ENCODE assay signal across 8 cellular contexts in the genomic region with DNA sequence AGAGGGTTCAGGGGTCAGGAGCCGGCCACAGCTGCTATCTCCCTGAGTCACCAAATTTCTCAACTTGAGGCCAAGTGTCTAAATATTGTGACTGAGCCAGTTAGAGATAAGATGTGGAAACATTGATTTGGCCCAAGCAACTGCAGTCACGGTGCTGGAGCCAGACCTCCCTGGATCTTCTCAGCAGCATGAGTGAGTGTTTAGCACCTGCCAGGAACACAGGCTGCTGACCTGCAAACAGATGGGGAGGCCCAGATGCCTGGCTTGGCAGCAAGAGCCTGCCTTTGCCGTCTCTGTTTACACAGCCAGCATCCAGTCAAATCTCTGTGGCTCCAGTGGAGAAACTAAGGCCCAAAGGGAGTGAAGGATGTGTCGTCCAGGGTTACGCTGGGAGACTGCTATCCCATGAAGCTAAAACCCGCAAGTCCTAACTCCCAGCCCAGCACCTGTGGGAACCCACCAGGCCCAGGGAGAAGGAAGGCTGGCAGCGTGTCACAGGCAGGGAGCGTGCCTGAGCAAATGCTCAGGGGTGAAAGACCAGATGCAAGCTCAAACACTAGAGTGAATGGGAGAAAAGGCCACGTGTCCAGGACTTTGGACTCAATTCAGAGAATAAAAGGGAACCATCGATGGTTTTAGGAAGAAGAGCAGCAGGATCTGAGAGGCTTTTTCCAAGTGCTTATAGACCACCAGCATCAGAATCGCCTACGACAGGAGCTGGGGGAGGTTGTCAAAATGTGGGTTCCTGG. TPM values are rescaled to one million over a fixed set of nuclear protein-coding genes. Genes with fewer than 3 reads are reported as not detected.
DNase-seq lines count a peak whose midpoint lies in the region; ATAC-seq, FAIRE-seq and TF ChIP-seq lines count a peak whose summit lies in the region.

No MANE protein-coding gene starts in this region.

- H2BK5ac ChIP-seq in mesenchymal stem cell (ENCODE audit: low read depth, low read length, poor library complexity, severe bottlenecking) = no peak overlapping the region

- H3K23ac ChIP-seq in mesenchymal stem cell (ENCODE audit: low read length in 2 of 2) = peak overlapping the region in 1 of 2 experiments; percentile 54

- no peak overlapping the region for H2BK15ac ChIP-seq in mesenchymal stem cell (ENCODE audit: low read depth, poor library complexity, severe bottlenecking)

- no peaks in the 10 kb centered on the region for H3K27me3 Mint-ChIP-seq in MCF 10A (ENCODE audit: insufficient read depth, unreplicated experiment)

- TF ChIP-seq POLR2A in GM12892 (IDR thresholded peaks at IDR 0.05; ENCODE audit: low read depth, low read length) = no peak

- peaks cover 13% of the 10 kb centered on the region for H3K4me1 ChIP-seq in mesenchymal stem cell (ENCODE audit: control insufficient read depth, insufficient read depth, low read depth, low read length)

- in situ Hi-C loops in GM13976 (cut with MboI; ENCODE audit: low sequenced_read_pairs, unreplicated experiment) = no loop called here

- H4K91ac ChIP-seq in mesenchymal stem cell (ENCODE audit: low read length) = no peak overlapping the region

- WGBS in mesenchymal stem cell = 76% methylated on average over 12 of the region's 12 CpGs

- no peak overlapping the region for H3K4ac ChIP-seq in mesenchymal stem cell (ENCODE audit: low read depth in 1 of 2, low read length in 2 of 2)

- no peaks in the 10 kb centered on the region for H3K27me3 ChIP-seq in mesenchymal stem cell (ENCODE audit: control insufficient read depth in 1 of 2, insufficient read depth in 1 of 2, low read length in 2 of 2)

- no peaks in the 10 kb centered on the region for H3K36me3 ChIP-seq in mesenchymal stem cell (ENCODE audit: control insufficient read depth in 1 of 2, insufficient read depth in 2 of 2, low read depth in 1 of 2, low read length in 2 of 2)

- H3K27ac ChIP-seq in mesenchymal stem cell (ENCODE audit: low read length, poor library complexity, severe bottlenecking) = no peak overlapping the region

- H2AK5ac ChIP-seq in mesenchymal stem cell (ENCODE audit: low read length, severe bottlenecking) = no peak overlapping the region

- no peak for FAIRE-seq in GM12892 (lab: Jason Lieb, UNC)

- H3K18ac ChIP-seq in mesenchymal stem cell (ENCODE audit: low read depth in 1 of 2, low read length in 2 of 2) = no peak overlapping the region

- H2AFZ ChIP-seq in mesenchymal stem cell (ENCODE audit: low read depth, low read length) = no peak overlapping the region

- POLR2A ChIA-PET in MCF 10A (lab: Yijun Ruan, JAX) = interaction anchor here (0.8 kb wide), 1 partner anchor 15 kb away, joined by 4 read pairs; no protein-coding TSS in a partner anchor

- no peak overlapping the region for H4K8ac ChIP-seq in mesenchymal stem cell (ENCODE audit: low read length)

- BruUV-seq in MCF 10A (replicated peaks; lab: Mats Ljungman, UMichigan) = no TSS peak

- peak overlapping the region; percentile 80 for H3K9ac ChIP-seq in mesenchymal stem cell (ENCODE audit: low read length)

- DNase-seq in DMS 273 treated with DMSO at 0.1 percent for 48 hours (lab: John Stamatoyannopoulos, UW) (peak; percentile 87), NCI-H2196 (lab: John Stamatoyannopoulos, UW; ENCODE audit: unreplicated experiment) (peak; percentile 84), MCF 10A (ENCODE audit: unreplicated experiment) (peak; percentile 39), mesenchymal stem cell (peak; percentile 29), GM13976 (ENCODE audit: low spot score) (no peak), GM12892 (ENCODE audit: insufficient read length) (no peak)
- DNase-seq in activated T-cell treated with anti-CD3 and anti-CD28 coated beads, Interleukin-2, amount 50 U/mL, for 1 hour = no peak

- intact Hi-C loops in MCF 10A (cut with micrococcal nuclease) = no loop called here

- no peak overlapping the region for H2BK120ac ChIP-seq in mesenchymal stem cell (ENCODE audit: low read depth, low read length)

- H3K27ac Mint-ChIP-seq in MCF 10A (ENCODE audit: low read depth, unreplicated experiment) = no peak overlapping the region

- peaks cover 18% of the 10 kb centered on the region for H3K4me1 Mint-ChIP-seq in MCF 10A (ENCODE audit: insufficient read depth, unreplicated experiment)

- H3K36me3 Mint-ChIP-seq in MCF 10A (ENCODE audit: insufficient read depth, unreplicated experiment) = no peaks in the 10 kb centered on the region

- CTCF ChIA-PET in MCF 10A (lab: Yijun Ruan, JAX) = interaction anchor here (0.8 to 2.4 kb wide), 4 partner anchors 25 to 51 kb away, joined by 3 to 9 read pairs (median 6); no protein-coding TSS in a partner anchor

- no peak overlapping the region for H3K4me2 ChIP-seq in mesenchymal stem cell (ENCODE audit: low read length, poor library complexity, severe bottlenecking)

- no peak for ATAC-seq in HG03135 (IDR thresholded peaks at IDR 0.05; ENCODE audit: unreplicated experiment)

- no peak overlapping the region for H3K4me3 ChIP-seq in mesenchymal stem cell (ENCODE audit: insufficient read depth in 1 of 2, low read depth in 1 of 2, low read length in 2 of 2)

- no peak overlapping the region for H3K14ac ChIP-seq in mesenchymal stem cell (ENCODE audit: low read length in 2 of 2)

- no peak overlapping the region for H2BK12ac ChIP-seq in mesenchymal stem cell (ENCODE audit: low read length in 2 of 2)

- H3K4me3 Mint-ChIP-seq in MCF 10A (ENCODE audit: unreplicated experiment) = no peak overlapping the region

- H3K79me1 ChIP-seq in mesenchymal stem cell (replicated peaks; ENCODE audit: low read length, poor library complexity, severe bottlenecking) = no peaks in the 10 kb centered on the region

- no peaks in the 10 kb centered on the region for H3K9me3 Mint-ChIP-seq in MCF 10A (ENCODE audit: unreplicated experiment)

- TF ChIP-seq CTCF in MCF 10A (IDR thresholded peaks at IDR 0.05; ENCODE audit: unreplicated experiment) (no peak), GM13976 (IDR thresholded peaks at IDR 0.05; ENCODE audit: borderline replicate concordance, control extremely low read depth, extremely low read depth, insufficient read depth, missing control alignments) (no peak)

- peaks cover 8% of the 10 kb centered on the region for H3K9me3 ChIP-seq in mesenchymal stem cell (ENCODE audit: control insufficient read depth, low read length)

RNA-seq across cellular contexts. Expression of a gene that starts 15.9 kb away (rescaled TPM):
- total RNA-seq in MCF 10A (2022) = not detected in 2 replicates
- 0.01 TPM for polyA plus RNA-seq in mesenchymal stem cell (2013, experiment 1 of 2)
- polyA plus RNA-seq in mesenchymal stem cell (2013, experiment 2 of 2) = 0.01 TPM
- polyA plus RNA-seq in GM12892 (2012; ENCODE audit: missing spikeins) = not detected

Comparison
In these comparisons a context has a peak if more than half of its experiments do, and no peak if none do; other contexts are left out.
1. DNase-seq: peak in DMS 273 treated with DMSO at 0.1 percent for 48 hours (single experiment), NCI-H2196 (single experiment), MCF 10A (single experiment) and mesenchymal stem cell (single experiment); none in GM13976 (single experiment), GM12892 (single experiment) and activated T-cell treated with anti-CD3 and anti-CD28 coated beads, Interleukin-2, amount 50 U/mL, for 1 hour (single experiment).